In genomic region chr4:142817442-142817841, GRCh38 we compare ENCODE assay signal across 8 cellular contexts. TPM values are rescaled to one million over a fixed set of nuclear protein-coding genes. Genes with fewer than 3 reads are reported as not detected.
DNase-seq lines count a peak whose midpoint lies in the region; ATAC-seq and TF ChIP-seq lines count a peak whose summit lies in the region.

No MANE protein-coding gene starts in this region.

- CTCF ChIA-PET in PC-9 (lab: Charles Lee): interaction anchor here (0.5 to 1.5 kb wide), 3 partner anchors 97 to 741 kb away, joined by 3 to 4 read pairs (median 4); no protein-coding TSS in a partner anchor

- peak overlapping the region; percentile 49; the same call in 1 of the 2 replicates for H2AFZ ChIP-seq in PC-9

- H3K36me3 ChIP-seq in PC-9 (ENCODE audit: low read depth): no peaks in the 10 kb centered on the region

- H3K4me2 ChIP-seq in PC-9: peak overlapping the region; percentile 37; the same call in 1 of the 2 replicates

- H3F3A ChIP-seq in PC-9 (ENCODE audit: insufficient read depth, low read depth): no peaks in the 10 kb centered on the region

- TF ChIP-seq CTCF in PC-9 (conservative IDR thresholded peaks at IDR 0.05): no peak
- no peak for TF ChIP-seq CTCF in astrocyte of the spinal cord (IDR thresholded peaks at IDR 0.05; ENCODE audit: low read depth, low read length)
- TF ChIP-seq CTCF in omental fat pad (IDR thresholded peaks at IDR 0.05): no peak

- intact Hi-C loops in PC-9 (cut with micrococcal nuclease; ENCODE audit: unreplicated experiment): loop anchor here (1.0 to 5.0 kb wide), 3 partner anchors 95 to 343 kb away; no protein-coding TSS in a partner anchor

- BruUV-seq in PC-9 (replicated peaks; lab: Mats Ljungman, UMichigan): no TSS peak

- no peaks in the 10 kb centered on the region for H4K20me1 ChIP-seq in PC-9 (ENCODE audit: insufficient read depth)

- no peaks in the 10 kb centered on the region for H3K27me3 ChIP-seq in PC-9 (ENCODE audit: insufficient read depth, low read depth)

- no peaks in the 10 kb centered on the region for H3K9me2 ChIP-seq in PC-9 (ENCODE audit: insufficient read depth)

- H3K4me3 ChIP-seq in PC-9 (peak overlapping the region; percentile 10; the same call in 1 of the 2 replicates), astrocyte of the spinal cord (ENCODE audit: low read depth, low read length) (no peak overlapping the region)

- peaks cover 4% of the 10 kb centered on the region; the same call in 1 of the 2 replicates for H3K9me3 ChIP-seq in PC-9 (ENCODE audit: insufficient read depth, low read depth)

- in situ Hi-C loops in Caki2 (cut with HindIII; ENCODE audit: low pct_unique_long_range_greater_than_20kb, low sequenced_read_pairs): no loop called here
- in situ Hi-C loops in astrocyte of the spinal cord (cut with HindIII; ENCODE audit: low sequenced_read_pairs): no loop called here

- H3K4me1 ChIP-seq in PC-9 (replicated peaks; ENCODE audit: insufficient read depth): peaks cover 15% of the 10 kb centered on the region

- DNase-seq in Caki2 (ENCODE audit: low read depth) (peak; percentile 76), PC-9 (peak; percentile 59 to 80), astrocyte of the spinal cord (ENCODE audit: low read depth, low spot score) (peak; percentile 92), omental fat pad (ENCODE audit: low spot score) (no peak), NCI-H82 (lab: John Stamatoyannopoulos, UW) (no peak), GM19238 (ENCODE audit: insufficient read length, low spot score) (no peak)
- no peak for DNase-seq in activated effector memory CD4-positive, alpha-beta T cell treated with Interleukin-2 at 50 U/mL for 16 hours

- H3K79me2 ChIP-seq in PC-9 (ENCODE audit: low read depth): no peaks in the 10 kb centered on the region; the same call in 1 of the 2 replicates

- peak overlapping the region; percentile 50 for H3K27ac ChIP-seq in PC-9

- POLR2A ChIA-PET in PC-9 (lab: Charles Lee; ENCODE audit: unreplicated experiment): interaction anchor here (0.6 kb wide), 1 partner anchor 98 kb away, joined by 5 read pairs; no protein-coding TSS in a partner anchor

- ATAC-seq in omental fat pad (ENCODE audit: low FRiP score): peak; percentile 88
- ATAC-seq in HG02981 (IDR thresholded peaks at IDR 0.05; ENCODE audit: unreplicated experiment): no peak

RNA-seq across cellular contexts. Expression of gene INPP4B, which starts 28.7 kb away (rescaled TPM):
- 15.7 and 28.3 TPM in 2 replicates for total RNA-seq in Caki2 (2014; rRNA removed; shearing (Covaris generic); ENCODE audit: low replicate concordance)
- total RNA-seq in PC-9 (2021) (46.9 and 53.7 TPM in 2 replicates), omental fat pad (10 to 100 TPM in 3 of 4 donors, 1 to 10 TPM in 1; 6.6 to 54.2 (median 14.2) TPM)

Comparison
In these comparisons a context has a peak if more than half of its experiments do, and no peak if none do; other contexts are left out.
1. DNase-seq: peak in Caki2 (single experiment), PC-9 (2 of 2) and astrocyte of the spinal cord (single experiment); none in omental fat pad (single experiment), NCI-H82 (single experiment), activated effector memory CD4-positive, alpha-beta T cell treated with Interleukin-2 at 50 U/mL for 16 hours (single experiment) and GM19238 (single experiment).